ENCODE assay signal across 30 cellular contexts in the genomic region with DNA sequence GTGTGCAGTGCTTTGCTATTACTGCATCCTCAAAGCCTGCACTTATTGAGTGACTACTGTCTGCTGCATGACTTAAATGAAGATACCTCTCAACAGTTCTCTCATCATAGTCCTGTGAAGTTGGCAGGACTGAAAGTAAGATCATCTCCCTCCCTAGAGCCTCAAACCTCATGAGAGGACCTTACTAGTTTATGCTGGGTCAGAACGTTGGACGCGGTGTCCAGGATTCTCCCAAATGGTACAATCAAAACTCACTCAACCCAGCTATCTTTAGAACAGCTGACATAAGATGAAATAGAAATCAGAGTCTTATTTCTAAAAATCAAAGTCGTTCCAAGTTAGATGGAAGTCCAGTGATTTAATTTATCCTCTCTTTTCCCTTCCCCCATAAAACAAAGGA.
DNase-seq lines count a peak whose midpoint lies in the region; ATAC-seq and TF ChIP-seq lines count a peak whose summit lies in the region.
"Had no signal": no experiment of that assay in that cellular context is flagged by ENCODE, and none has a peak within 500 bp of the region (broad histone marks: within the 10 kb centered on the region; RNA-seq: fewer than 3 reads in every experiment).

No MANE protein-coding gene starts in this region.

- H3K9me3 Mint-ChIP-seq in neural progenitor cell = peaks cover 2% of the 10 kb centered on the region
- H3K9me3 Mint-ChIP-seq in naive thymus-derived CD4-positive, alpha-beta T cell = peaks cover 0 to 3% (median 0%) of the 10 kb centered on the region in 11 donors
- H3K9me3 Mint-ChIP-seq in activated CD4-positive, alpha-beta T cell treated with anti-CD3 and anti-CD28 coated beads, Interleukin-2, amount 10 ng/mL, durations not matched to agents 7 days and 5 days = no peaks in the 10 kb centered on the region
- H3K9me3 Mint-ChIP-seq: CD8-positive, alpha-beta memory T cell had no signal

- H3K4me3 ChIP-seq in left ventricle myocardium inferior (no peak overlapping the region), neural progenitor cell (no peak overlapping the region), stomach smooth muscle (ENCODE audit: low read length in 2 of 2) (peak overlapping the region in 1 of 2 donors; percentile 29), right lobe of liver (no peak overlapping the region)
- no peak overlapping the region for H3K4me3 ChIP-seq in naive thymus-derived CD4-positive, alpha-beta T cell (ENCODE audit: low read length)
- H3K4me3 ChIP-seq: GM12878, K562 had no signal

- H3K4me2 ChIP-seq in neural progenitor cell = no peak overlapping the region

- H3K4me1 Mint-ChIP-seq in neural progenitor cell = peaks cover 35% of the 10 kb centered on the region
- H3K4me1 Mint-ChIP-seq in naive thymus-derived CD4-positive, alpha-beta T cell = peaks cover 0 to 4% (median 0%) of the 10 kb centered on the region in 7 donors
- no peaks in the 10 kb centered on the region for H3K4me1 Mint-ChIP-seq in activated CD4-positive, alpha-beta T cell treated with anti-CD3 and anti-CD28 coated beads, Interleukin-2, amount 10 ng/mL, durations not matched to agents 7 days and 5 days
- H3K4me1 Mint-ChIP-seq: B cell had no signal

- peak overlapping the region; percentile 50 for H3K27ac Mint-ChIP-seq in neural progenitor cell
- no peak overlapping the region for H3K27ac Mint-ChIP-seq in naive thymus-derived CD4-positive, alpha-beta T cell
- no peak overlapping the region for H3K27ac Mint-ChIP-seq in activated CD4-positive, alpha-beta T cell treated with anti-CD3 and anti-CD28 coated beads, Interleukin-2, amount 10 ng/mL, durations not matched to agents 7 days and 5 days
- H3K27ac Mint-ChIP-seq: B cell; CD8-positive, alpha-beta memory T cell had no signal

- H3K9me3 ChIP-seq in left ventricle myocardium inferior (replicated peaks) = no peaks in the 10 kb centered on the region
- H3K9me3 ChIP-seq in neural progenitor cell (ENCODE audit: low read depth) = no peaks in the 10 kb centered on the region
- H3K9me3 ChIP-seq in stomach smooth muscle (ENCODE audit: control insufficient read depth in 2 of 2, low read length in 2 of 2) = no peaks in the 10 kb centered on the region
- H3K9me3 ChIP-seq in right lobe of liver = no peaks in the 10 kb centered on the region
- no peaks in the 10 kb centered on the region for H3K9me3 ChIP-seq in naive thymus-derived CD4-positive, alpha-beta T cell (ENCODE audit: control insufficient read depth in 2 of 3, low read length in 3 of 3)

- POLR2A ChIA-PET in naive thymus-derived CD4-positive, alpha-beta T cell (lab: Charles Lee) = no interaction called here
- POLR2A ChIA-PET in activated CD4-positive, alpha-beta T cell treated with anti-CD3 and anti-CD28 coated beads, Interleukin-2, amount 10 ng/mL, durations not matched to agents 7 days and 5 days (lab: Charles Lee) = no interaction called here

- no peak overlapping the region for H2AFZ ChIP-seq in neural progenitor cell (replicated peaks)
- H2AFZ ChIP-seq: GM23248 had no signal

- peaks cover 7% of the 10 kb centered on the region for H3F3A ChIP-seq in neural progenitor cell (ENCODE audit: low read depth)

- ATAC-seq in left ventricle myocardium superior (no peak), right lobe of liver (no peak), HG02981 (IDR thresholded peaks at IDR 0.05; ENCODE audit: unreplicated experiment) (no peak)
- no peak for ATAC-seq in naive thymus-derived CD4-positive, alpha-beta T cell
- ATAC-seq: GM12878, K562, PC-3 had no signal

- TF ChIP-seq CTCF in left ventricle myocardium inferior (IDR thresholded peaks at IDR 0.05; ENCODE audit: borderline replicate concordance) (no peak), neural progenitor cell (IDR thresholded peaks at IDR 0.05) (no peak), right lobe of liver (IDR thresholded peaks at IDR 0.05) (no peak)

- no peaks in the 10 kb centered on the region for H4K20me1 ChIP-seq in neural progenitor cell (ENCODE audit: low read depth)

- H3K36me3 ChIP-seq in left ventricle myocardium inferior (peaks cover 20% of the 10 kb centered on the region), neural progenitor cell (no peaks in the 10 kb centered on the region), stomach smooth muscle (ENCODE audit: control insufficient read depth in 2 of 2, insufficient read depth in 2 of 2, low read length in 2 of 2) (peaks cover 3 to 6% of the 10 kb centered on the region in 2 donors), right lobe of liver (no peaks in the 10 kb centered on the region)
- H3K36me3 ChIP-seq in naive thymus-derived CD4-positive, alpha-beta T cell (ENCODE audit: control insufficient read depth in 2 of 3, insufficient read depth in 3 of 3, low read length in 3 of 3) = no peaks in the 10 kb centered on the region

- H3K27me3 Mint-ChIP-seq in neural progenitor cell (ENCODE audit: insufficient read depth, low read depth) = no peaks in the 10 kb centered on the region
- H3K27me3 Mint-ChIP-seq in naive thymus-derived CD4-positive, alpha-beta T cell = peaks cover 0 to 16% (median 4%) of the 10 kb centered on the region in 5 donors
- H3K27me3 Mint-ChIP-seq in activated CD4-positive, alpha-beta T cell treated with anti-CD3 and anti-CD28 coated beads, Interleukin-2, amount 10 ng/mL, durations not matched to agents 7 days and 5 days = no peaks in the 10 kb centered on the region

- H3K79me2 ChIP-seq in neural progenitor cell (ENCODE audit: low read depth) = no peaks in the 10 kb centered on the region

- TF ChIP-seq POLR2A in right lobe of liver (IDR thresholded peaks at IDR 0.05) = no peak

- intact Hi-C loops in left ventricle myocardium inferior (cut with micrococcal nuclease) = no loop called here
- intact Hi-C loops in left ventricle myocardium superior (cut with micrococcal nuclease) = no loop called here
- intact Hi-C loops in right lobe of liver (cut with DNase I) = no loop called here
- intact Hi-C loops in naive thymus-derived CD4-positive, alpha-beta T cell (cut with micrococcal nuclease) = no loop called here

- CTCF ChIA-PET in naive thymus-derived CD4-positive, alpha-beta T cell (lab: Charles Lee) = no interaction called here
- CTCF ChIA-PET in activated CD4-positive, alpha-beta T cell treated with anti-CD3 and anti-CD28 coated beads, Interleukin-2, amount 10 ng/mL, durations not matched to agents 7 days and 5 days (lab: Charles Lee) = no interaction called here

- no peak overlapping the region for H3K9ac ChIP-seq in neural progenitor cell
- no peak overlapping the region for H3K9ac ChIP-seq in stomach smooth muscle (ENCODE audit: low read length in 2 of 2)
- H3K9ac ChIP-seq: GM23248 had no signal

- no peaks in the 10 kb centered on the region for H3K27me3 ChIP-seq in left ventricle myocardium inferior (ENCODE audit: low read depth)
- no peaks in the 10 kb centered on the region for H3K27me3 ChIP-seq in neural progenitor cell
- no peaks in the 10 kb centered on the region for H3K27me3 ChIP-seq in stomach smooth muscle (ENCODE audit: control insufficient read depth in 1 of 2, insufficient read depth in 2 of 2, low read length in 2 of 2)
- H3K27me3 ChIP-seq in right lobe of liver = no peaks in the 10 kb centered on the region
- no peaks in the 10 kb centered on the region for H3K27me3 ChIP-seq in naive thymus-derived CD4-positive, alpha-beta T cell (ENCODE audit: control insufficient read depth in 2 of 2, insufficient read depth in 2 of 2, low read length in 2 of 2)

- peak overlapping the region; percentile 41 for H3K27ac ChIP-seq in left ventricle myocardium inferior (replicated peaks)
- H3K27ac ChIP-seq in neural progenitor cell = no peak overlapping the region
- H3K27ac ChIP-seq in stomach smooth muscle (ENCODE audit: low read length) = peak overlapping the region; percentile 95
- H3K27ac ChIP-seq in right lobe of liver = no peak overlapping the region
- no peak overlapping the region for H3K27ac ChIP-seq in naive thymus-derived CD4-positive, alpha-beta T cell (ENCODE audit: low read depth, low read length)
- H3K27ac ChIP-seq: 22Rv1, C4-2B had no signal

- DNase-seq in left ventricle myocardium inferior = no peak
- no peak for DNase-seq in left ventricle myocardium superior
- no peak for DNase-seq in neural progenitor cell (ENCODE audit: low spot score)
- DNase-seq in right lobe of liver = no peak
- DNase-seq in naive thymus-derived CD4-positive, alpha-beta T cell = no peak
- no peak for DNase-seq in activated CD4-positive, alpha-beta T cell treated with anti-CD3 and anti-CD28 coated beads, Interleukin-2, amount 10 ng/mL, durations not matched to agents 7 days and 5 days
- DNase-seq: CD8-positive, alpha-beta memory T cell; DMS 273 treated with DMSO at 0.1 percent for 48 hours; DMS79; EL; GDM1; GM23248; H7; Kasumi-1; MV-4-11; NCI-H1105; NCI-H1436 treated with DMSO at 0.1 percent for 48 hours; NCI-H187 treated with DMSO at 0.1 percent for 48 hours; NCI-H446 treated with DMSO at 0.1 percent for 48 hours; NCI-H526; NCI-H82; NK-92 treated with Interleukin-12 subunit alpha and Interleukin-12 subunit beta, amount 100 ng/mL, for 24 hours; PC-3 had no signal

- peaks cover 9% of the 10 kb centered on the region for H3K36me3 Mint-ChIP-seq in neural progenitor cell
- no peaks in the 10 kb centered on the region for H3K36me3 Mint-ChIP-seq in naive thymus-derived CD4-positive, alpha-beta T cell
- no peaks in the 10 kb centered on the region for H3K36me3 Mint-ChIP-seq in activated CD4-positive, alpha-beta T cell treated with anti-CD3 and anti-CD28 coated beads, Interleukin-2, amount 10 ng/mL, durations not matched to agents 7 days and 5 days (ENCODE audit: low read depth)
- H3K36me3 Mint-ChIP-seq: CD8-positive, alpha-beta memory T cell had no signal

- no peak overlapping the region for H3K4me3 Mint-ChIP-seq in neural progenitor cell
- no peak overlapping the region for H3K4me3 Mint-ChIP-seq in naive thymus-derived CD4-positive, alpha-beta T cell
- H3K4me3 Mint-ChIP-seq in activated CD4-positive, alpha-beta T cell treated with anti-CD3 and anti-CD28 coated beads, Interleukin-2, amount 10 ng/mL, durations not matched to agents 7 days and 5 days = no peak overlapping the region
- H3K4me3 Mint-ChIP-seq: B cell; CD8-positive, alpha-beta memory T cell had no signal

- H3K4me1 ChIP-seq in left ventricle myocardium inferior (peaks cover 77% of the 10 kb centered on the region), neural progenitor cell (peaks cover 18% of the 10 kb centered on the region), stomach smooth muscle (ENCODE audit: control insufficient read depth, insufficient read depth, low read length) (peaks cover 77% of the 10 kb centered on the region), right lobe of liver (peaks cover 0 to under 1% (median 0%) of the 10 kb centered on the region in 4 donors)
- no peaks in the 10 kb centered on the region for H3K4me1 ChIP-seq in naive thymus-derived CD4-positive, alpha-beta T cell (ENCODE audit: control insufficient read depth in 2 of 2, insufficient read depth in 2 of 2, low read length in 2 of 2)

- WGBS in right lobe of liver (ENCODE audit: insufficient coverage, low coverage, low lambda C conversion rate, missing lambda C conversion rate) = 65% methylated on average over 4 of the region's 4 CpGs

Comparison
In these comparisons a context has a peak if more than half of its experiments do, and no peak if none do; other contexts are left out.
1. H3K27ac ChIP-seq: peak in left ventricle myocardium inferior (single experiment) and stomach smooth muscle (single experiment); none in neural progenitor cell (single experiment), right lobe of liver (0 of 3) and naive thymus-derived CD4-positive, alpha-beta T cell (single experiment).